Comparison of ENCODE assay signal across 8 cellular contexts in the genomic region with DNA sequence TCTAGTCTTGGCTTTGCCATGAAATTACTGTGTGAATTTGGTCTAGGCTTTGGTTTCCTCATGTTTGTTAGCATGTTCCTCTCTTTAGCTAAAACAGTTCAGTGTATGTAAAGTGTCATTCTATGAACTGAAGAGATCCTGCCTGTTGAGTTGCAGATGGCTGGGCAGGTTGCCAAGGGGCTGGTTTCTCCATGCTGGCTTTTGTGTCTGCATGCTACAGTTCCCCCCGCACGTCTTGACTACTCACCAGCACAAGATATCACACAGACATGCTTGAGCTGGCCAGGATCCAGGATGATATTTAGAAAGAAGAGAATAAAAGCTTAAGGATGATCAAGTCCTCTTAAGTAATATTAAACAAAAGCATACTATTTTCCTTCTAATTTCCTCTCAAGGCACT.
A peak's percentile ranks its signal among the peaks of the same experiment; 100 is the strongest.
DNase-seq lines count a peak whose midpoint lies in the region; ATAC-seq and TF ChIP-seq lines count a peak whose summit lies in the region.

No MANE protein-coding gene starts in this region.

- H3K56ac ChIP-seq in mesendoderm (ENCODE audit: low read length): no peak overlapping the region

- H3K79me2 ChIP-seq in mesendoderm (ENCODE audit: control insufficient read depth, insufficient read depth, low read length): no peaks in the 10 kb centered on the region

- no peak overlapping the region for H3K18ac ChIP-seq in mesendoderm (ENCODE audit: low read length)

- H4K5ac ChIP-seq in mesendoderm (ENCODE audit: low read length): no peak overlapping the region

- H3K4me1 ChIP-seq in colonic mucosa: no peaks in the 10 kb centered on the region
- peaks cover 10% of the 10 kb centered on the region for H3K4me1 ChIP-seq in psoas muscle
- H3K4me1 ChIP-seq in mesendoderm (ENCODE audit: control insufficient read depth, low read depth, low read length): no peaks in the 10 kb centered on the region

- H2BK5ac ChIP-seq in mesendoderm (ENCODE audit: low read length): no peak overlapping the region

- no peak overlapping the region for H2BK15ac ChIP-seq in mesendoderm (replicated peaks; ENCODE audit: low read depth)

- H3K4ac ChIP-seq in mesendoderm (ENCODE audit: low read depth, low read length): no peak overlapping the region

- no peaks in the 10 kb centered on the region for H3K9me3 ChIP-seq in colonic mucosa
- no peaks in the 10 kb centered on the region for H3K9me3 ChIP-seq in psoas muscle

- no peak overlapping the region for H4K8ac ChIP-seq in mesendoderm (ENCODE audit: low read depth, low read length)

- H3K4me2 ChIP-seq in mesendoderm (ENCODE audit: low read length): no peak overlapping the region

- TF ChIP-seq CTCF in colonic mucosa (IDR thresholded peaks at IDR 0.05): no peak
- no peak for TF ChIP-seq CTCF in psoas muscle (IDR thresholded peaks at IDR 0.05)

- H3K23ac ChIP-seq in mesendoderm (ENCODE audit: low read length): no peak overlapping the region

- no peak overlapping the region for H2AK5ac ChIP-seq in mesendoderm (ENCODE audit: low read length)

- intact Hi-C loops in colonic mucosa (cut with DNase I) (no loop called here), psoas muscle (cut with DNase I) (loop anchor here (5.0 to 10.0 kb wide), 2 partner anchors 74 to 126 kb away; no protein-coding TSS in a partner anchor)

- 3 to 10% (median 6%) methylated on average over 2 of the region's 2 CpGs for WGBS in psoas muscle, 3 donors
- WGBS in mesendoderm (ENCODE audit: extremely low coverage, insufficient coverage, low lambda C conversion rate): no CpG with 5 or more reads among the region's 2 CpGs

- H3K36me3 ChIP-seq in colonic mucosa (no peaks in the 10 kb centered on the region), psoas muscle (ENCODE audit: insufficient read depth in 1 of 2, low read depth in 1 of 2) (no peaks in the 10 kb centered on the region), mesendoderm (ENCODE audit: control insufficient read depth, insufficient read depth, low read length) (no peaks in the 10 kb centered on the region)

- H3K27me3 ChIP-seq in colonic mucosa: no peaks in the 10 kb centered on the region
- no peaks in the 10 kb centered on the region for H3K27me3 ChIP-seq in psoas muscle (ENCODE audit: insufficient read depth in 3 of 3, low read length in 2 of 3)
- no peaks in the 10 kb centered on the region for H3K27me3 ChIP-seq in mesendoderm (ENCODE audit: insufficient read depth, low read length, poor library complexity)

- DNase-seq in DMS53 (lab: John Stamatoyannopoulos, UW): peak; percentile 65
- DNase-seq in NCI-H82 treated with DMSO at 0.1 percent for 48 hours (lab: John Stamatoyannopoulos, UW; ENCODE audit: unreplicated experiment): peak; percentile 67
- peak; percentile 49 for DNase-seq in colonic mucosa
- peak; percentile 62 to 83 for DNase-seq in psoas muscle
- no peak for DNase-seq in AG08396 (ENCODE audit: low spot score)
- DNase-seq in mesendoderm: no peak
- no peak for DNase-seq in DMS114 treated with DMSO at 0.1 percent for 48 hours (lab: John Stamatoyannopoulos, UW; ENCODE audit: unreplicated experiment)

- ATAC-seq in HG02870 (IDR thresholded peaks at IDR 0.05; ENCODE audit: unreplicated experiment) (peak; percentile 97), psoas muscle (peak in 2 of 4 donors; percentile 27 to 54)

- no peak overlapping the region for H3K4me3 ChIP-seq in colonic mucosa
- no peak overlapping the region for H3K4me3 ChIP-seq in psoas muscle
- no peak overlapping the region for H3K4me3 ChIP-seq in mesendoderm (ENCODE audit: low read length)

- H3K27ac ChIP-seq in colonic mucosa: no peak overlapping the region
- H3K27ac ChIP-seq in psoas muscle: no peak overlapping the region
- no peak overlapping the region for H3K27ac ChIP-seq in mesendoderm (ENCODE audit: low read depth, low read length)

- H3K9ac ChIP-seq in colonic mucosa (ENCODE audit: low read depth in 2 of 2, low read length in 2 of 2) (no peak overlapping the region), mesendoderm (ENCODE audit: low read length) (no peak overlapping the region)

- H3K79me1 ChIP-seq in mesendoderm (ENCODE audit: low read length): no peaks in the 10 kb centered on the region

- H2BK120ac ChIP-seq in mesendoderm (ENCODE audit: low read depth, low read length): no peak overlapping the region

Comparison
In these comparisons a context has a peak if more than half of its experiments do, and no peak if none do; other contexts are left out.
1. DNase-seq: peak in DMS53 (single experiment), NCI-H82 treated with DMSO at 0.1 percent for 48 hours (single experiment), colonic mucosa (single experiment) and psoas muscle (2 of 2); none in AG08396 (single experiment), mesendoderm (single experiment) and DMS114 treated with DMSO at 0.1 percent for 48 hours (single experiment).